8 cellular contexts compared by ENCODE assay signal in genomic region chr1:3618904-3619671, GRCh38. TPM values are rescaled to one million over a fixed set of nuclear protein-coding genes. Genes with fewer than 3 reads are reported as not detected.
DNase-seq lines count a peak whose midpoint lies in the region; ATAC-seq and TF ChIP-seq lines count a peak whose summit lies in the region.

No MANE protein-coding gene starts in this region.

- no peaks in the 10 kb centered on the region for H3K9me3 Mint-ChIP-seq in naive thymus-derived CD4-positive, alpha-beta T cell
- no peaks in the 10 kb centered on the region for H3K9me3 Mint-ChIP-seq in stimulated activated effector memory CD8-positive, alpha-beta T cell treated with anti-CD3 and anti-CD28 coated beads, Interleukin-12 subunit alpha, Interleukin-12 subunit beta, amount 100 ng/mL, for 72 hours

- H3K27me3 ChIP-seq in naive thymus-derived CD4-positive, alpha-beta T cell (ENCODE audit: control insufficient read depth in 2 of 2, insufficient read depth in 2 of 2, low read length in 2 of 2), result no peaks in the 10 kb centered on the region

- 0 out of 2 replicates have a peak overlapping the region, but pooled peaks have one; percentile 22 for H2AFZ ChIP-seq in OCI-LY7 (ENCODE audit: low read length)

- CTCF ChIA-PET in OCI-LY7 (lab: Charles Lee; ENCODE audit: unreplicated experiment), result interaction anchor here (0.9 to 1.1 kb wide), 2 partner anchors 50 to 105 kb away, joined by 3 to 4 read pairs; no protein-coding TSS in a partner anchor
- CTCF ChIA-PET in naive thymus-derived CD4-positive, alpha-beta T cell (lab: Charles Lee), result interaction anchor here (0.6 to 5.3 kb wide), 19 partner anchors 9 to 1486 kb away, joined by 3 to 39 read pairs (median 4); no protein-coding TSS in a partner anchor

- peak; percentile 96 for ATAC-seq in naive thymus-derived CD4-positive, alpha-beta T cell
- ATAC-seq in stimulated activated effector memory CD8-positive, alpha-beta T cell treated with anti-CD3 and anti-CD28 coated beads, Interleukin-12 subunit alpha, Interleukin-12 subunit beta, amount 100 ng/mL, for 72 hours, result peak; percentile 86
- no peak for ATAC-seq in GM21360 (IDR thresholded peaks at IDR 0.05; ENCODE audit: unreplicated experiment)

- H3K79me2 ChIP-seq in OCI-LY7 (ENCODE audit: insufficient read depth, low read depth, low read length), result no peaks in the 10 kb centered on the region

- no peaks in the 10 kb centered on the region for H3K9me2 ChIP-seq in OCI-LY7 (ENCODE audit: insufficient read depth, low read length)

- intact Hi-C loops in OCI-LY7 (cut with micrococcal nuclease; ENCODE audit: unreplicated experiment), result loop anchor here (1.0 to 2.0 kb wide), 4 partner anchors 54 to 166 kb away; no protein-coding TSS in a partner anchor
- intact Hi-C loops in naive thymus-derived CD4-positive, alpha-beta T cell (cut with micrococcal nuclease), result loop anchor here (1.0 kb wide), 4 partner anchors 54 to 166 kb away; no protein-coding TSS in a partner anchor

- H3K4me2 ChIP-seq in OCI-LY7 (ENCODE audit: low read length), result peak overlapping the region; percentile 44; the same call in 1 of the 2 replicates

- POLR2A ChIA-PET in OCI-LY7 (lab: Charles Lee), result no interaction called here
- POLR2A ChIA-PET in naive thymus-derived CD4-positive, alpha-beta T cell (lab: Charles Lee), result interaction anchor here (0.7 to 0.9 kb wide), 4 partner anchors 9 to 127 kb away, joined by 3 read pairs; no protein-coding TSS in a partner anchor

- no TSS peak for BruUV-seq in OCI-LY7 (replicated peaks; lab: Mats Ljungman, UMichigan)

- no peak overlapping the region for H3K27ac ChIP-seq in OCI-LY7 (ENCODE audit: low read depth, low read length, poor library complexity, severe bottlenecking)
- H3K27ac ChIP-seq in naive thymus-derived CD4-positive, alpha-beta T cell (ENCODE audit: low read depth, low read length), result no peak overlapping the region

- no peaks in the 10 kb centered on the region for H3K36me3 ChIP-seq in OCI-LY7 (ENCODE audit: insufficient read depth, low read length)
- peaks cover 0 to under 1% (median 0%) of the 10 kb centered on the region in 3 experiments for H3K36me3 ChIP-seq in naive thymus-derived CD4-positive, alpha-beta T cell (ENCODE audit: control insufficient read depth in 2 of 3, insufficient read depth in 3 of 3, low read length in 3 of 3)

- H4K20me1 ChIP-seq in OCI-LY7 (ENCODE audit: insufficient read depth, low read length), result no peaks in the 10 kb centered on the region

- no peak overlapping the region for H3K4me3 ChIP-seq in OCI-LY7 (ENCODE audit: low read depth, low read length, poor library complexity, severe bottlenecking)
- H3K4me3 ChIP-seq in epithelial cell of proximal tubule (ENCODE audit: low read depth, low read length), result no peak overlapping the region
- H3K4me3 ChIP-seq in naive thymus-derived CD4-positive, alpha-beta T cell (ENCODE audit: low read length), result no peak overlapping the region

- H3K4me1 Mint-ChIP-seq in naive thymus-derived CD4-positive, alpha-beta T cell, result peaks cover 19 to 47% (median 34%) of the 10 kb centered on the region in 7 donors
- H3K4me1 Mint-ChIP-seq in stimulated activated effector memory CD8-positive, alpha-beta T cell treated with anti-CD3 and anti-CD28 coated beads, Interleukin-12 subunit alpha, Interleukin-12 subunit beta, amount 100 ng/mL, for 72 hours, result peaks cover 45% of the 10 kb centered on the region

- DNase-seq in DMS114 treated with DMSO at 0.1 percent for 48 hours (lab: John Stamatoyannopoulos, UW; ENCODE audit: unreplicated experiment) (peak; percentile 50), HPDE6-E6E7 (ENCODE audit: extremely low spot score) (peak; percentile 81), OCI-LY7 (ENCODE audit: low spot score) (peak; percentile 77), activated T-cell treated with anti-CD3 and anti-CD28 coated beads for 1 hour (ENCODE audit: low read depth) (peak; percentile 68), epithelial cell of proximal tubule (ENCODE audit: low read depth) (no peak)
- peak; percentile 47 to 82 (median 75) for DNase-seq in naive thymus-derived CD4-positive, alpha-beta T cell
- DNase-seq in stimulated activated effector memory CD8-positive, alpha-beta T cell treated with anti-CD3 and anti-CD28 coated beads, Interleukin-12 subunit alpha, Interleukin-12 subunit beta, amount 100 ng/mL, for 72 hours (ENCODE audit: low spot score in 2 of 2), result peak; percentile 67 to 87

- no peaks in the 10 kb centered on the region for H3K36me3 Mint-ChIP-seq in naive thymus-derived CD4-positive, alpha-beta T cell
- no peaks in the 10 kb centered on the region for H3K36me3 Mint-ChIP-seq in stimulated activated effector memory CD8-positive, alpha-beta T cell treated with anti-CD3 and anti-CD28 coated beads, Interleukin-12 subunit alpha, Interleukin-12 subunit beta, amount 100 ng/mL, for 72 hours

- peak overlapping the region in 2 of 10 donors; percentile 17 to 37 for H3K4me3 Mint-ChIP-seq in naive thymus-derived CD4-positive, alpha-beta T cell
- H3K4me3 Mint-ChIP-seq in stimulated activated effector memory CD8-positive, alpha-beta T cell treated with anti-CD3 and anti-CD28 coated beads, Interleukin-12 subunit alpha, Interleukin-12 subunit beta, amount 100 ng/mL, for 72 hours, result peak overlapping the region; percentile 48

- peaks cover 0 to 14% (median 6%) of the 10 kb centered on the region in 5 donors for H3K27me3 Mint-ChIP-seq in naive thymus-derived CD4-positive, alpha-beta T cell

- TF ChIP-seq CTCF in OCI-LY7 (conservative IDR thresholded peaks at IDR 0.05; ENCODE audit: low read length) (peak; percentile 90), epithelial cell of proximal tubule (conservative IDR thresholded peaks at IDR 0.05; ENCODE audit: low read depth, low read length) (peak; percentile 82)

- peaks cover 12% of the 10 kb centered on the region for H3K4me1 ChIP-seq in OCI-LY7 (ENCODE audit: insufficient read depth, low read length, poor library complexity, severe bottlenecking)
- peaks cover 11 to 15% of the 10 kb centered on the region in 2 donors for H3K4me1 ChIP-seq in naive thymus-derived CD4-positive, alpha-beta T cell (ENCODE audit: control insufficient read depth in 2 of 2, insufficient read depth in 2 of 2, low read length in 2 of 2)

- peak overlapping the region in 2 of 9 donors; percentile 1 to 59 for H3K27ac Mint-ChIP-seq in naive thymus-derived CD4-positive, alpha-beta T cell
- H3K27ac Mint-ChIP-seq in stimulated activated effector memory CD8-positive, alpha-beta T cell treated with anti-CD3 and anti-CD28 coated beads, Interleukin-12 subunit alpha, Interleukin-12 subunit beta, amount 100 ng/mL, for 72 hours, result peak overlapping the region; percentile 39

- H3K9me3 ChIP-seq in OCI-LY7 (ENCODE audit: low read length), result no peaks in the 10 kb centered on the region
- H3K9me3 ChIP-seq in naive thymus-derived CD4-positive, alpha-beta T cell (ENCODE audit: control insufficient read depth in 2 of 3, low read length in 3 of 3), result no peaks in the 10 kb centered on the region

RNA-seq across cellular contexts. Expression of gene TPRG1L, which starts 5.7 kb away (rescaled TPM):
- 3.1 and 3.6 TPM in 2 replicates for total RNA-seq in OCI-LY7 (2014; rRNA removed; shearing (Covaris generic))
- total RNA-seq in OCI-LY7 (2022), result 6.8 and 7.4 TPM in 2 replicates
- 8.1 and 12.4 TPM in 2 replicates for total RNA-seq in epithelial cell of proximal tubule
- 10 to 100 TPM; 15.6 to 61.4 (median 37.8) TPM for total RNA-seq in naive thymus-derived CD4-positive, alpha-beta T cell
- 10 to 100 TPM; 44.0 to 47.9 TPM for polyA plus RNA-seq in naive thymus-derived CD4-positive, alpha-beta T cell

RNA-seq across cellular contexts. Expression of gene MEGF6, which starts 7.8 kb away (rescaled TPM):
- 0.10 and 0.32 TPM in 2 replicates for total RNA-seq in OCI-LY7 (2014; rRNA removed; shearing (Covaris generic))
- total RNA-seq in OCI-LY7 (2022) (0.15 and 0.17 TPM in 2 replicates), epithelial cell of proximal tubule (5.1 and 33.3 TPM in 2 replicates)
- 100 to 1,000 TPM in 2 of 5 experiments, 10 to 100 TPM in 3; 14.6 to 209 (median 81.3) TPM for total RNA-seq in naive thymus-derived CD4-positive, alpha-beta T cell
- polyA plus RNA-seq in naive thymus-derived CD4-positive, alpha-beta T cell, result 10 to 100 TPM in 1 of 2 donors, 1 to 10 TPM in 1; 1.9 to 10.1 TPM

RNA-seq across cellular contexts. Expression of gene WRAP73, which starts 30.8 kb away (rescaled TPM):
- 28.1 and 40.0 TPM in 2 replicates for total RNA-seq in OCI-LY7 (2014; rRNA removed; shearing (Covaris generic))
- total RNA-seq in OCI-LY7 (2022) (32.9 and 34.7 TPM in 2 replicates), epithelial cell of proximal tubule (17.0 and 26.3 TPM in 2 replicates)
- total RNA-seq in naive thymus-derived CD4-positive, alpha-beta T cell, result 10 to 100 TPM; 28.1 to 42.0 (median 36.3) TPM
- 10 to 100 TPM; 25.5 to 37.4 TPM for polyA plus RNA-seq in naive thymus-derived CD4-positive, alpha-beta T cell

RNA-seq across cellular contexts. Expression of gene TP73, which starts 33.2 kb away (rescaled TPM):
- 0.05 TPM in 1 of 2 replicates, not detected in the other for total RNA-seq in OCI-LY7 (2014; rRNA removed; shearing (Covaris generic))
- 0.37 and 0.48 TPM in 2 replicates for total RNA-seq in OCI-LY7 (2022)
- total RNA-seq in epithelial cell of proximal tubule, result not detected in 2 replicates
- 1 to 10 TPM in 1 of 5 experiments, under 1 TPM in 2, not detected in 2; 0.15 to 2.4 (median 0.45) TPM for total RNA-seq in naive thymus-derived CD4-positive, alpha-beta T cell
- under 1 TPM; 0.03 to 0.15 TPM for polyA plus RNA-seq in naive thymus-derived CD4-positive, alpha-beta T cell
